Comparison of ENCODE assay signal across 26 cellular contexts in the genomic region with DNA sequence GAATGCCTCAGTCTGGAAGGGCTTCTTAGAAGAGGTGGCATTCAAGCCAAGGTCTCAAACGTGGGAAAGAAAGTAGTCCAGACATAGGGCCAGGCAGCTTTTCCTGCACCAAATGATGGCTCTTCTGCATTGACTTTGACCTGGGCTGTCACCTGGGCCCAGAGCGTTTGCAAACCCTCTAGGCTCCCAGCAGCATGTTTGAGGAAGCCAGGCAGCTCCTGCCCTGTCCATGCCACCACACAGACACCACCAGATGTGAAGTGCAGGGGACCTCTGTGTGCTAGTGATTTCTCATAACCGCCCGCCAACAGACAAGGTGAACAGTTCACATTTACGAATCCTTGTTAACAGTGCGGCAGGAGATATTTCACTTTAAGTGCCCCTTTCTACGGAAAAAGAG.
"Had no signal": no experiment of that assay in that cellular context is flagged by ENCODE, and none has a peak within 500 bp of the region (broad histone marks: within the 10 kb centered on the region; RNA-seq: fewer than 3 reads in every experiment).

No MANE protein-coding gene starts in this region.

- H3K27ac ChIP-seq: colonic mucosa, epithelial cell of prostate, esophagus squamous epithelium, gastrocnemius medialis, heart right ventricle, lower lobe of right lung had no signal

- H3K36me3 ChIP-seq: colonic mucosa, esophagus squamous epithelium, gastrocnemius medialis, heart right ventricle, lower lobe of right lung had no signal

- H3K4me3 ChIP-seq: colonic mucosa, esophagus squamous epithelium, gastrocnemius medialis, heart right ventricle, lower lobe of right lung, mucosa of descending colon had no signal

- DNase-seq: colonic mucosa; cortex of kidney; effector CD8-positive, alpha-beta T cell; effector memory CD8-positive, alpha-beta T cell; endodermal cell; erythroblast; esophagus squamous epithelium; foreskin fibroblast; foreskin melanocyte; gastrocnemius medialis; glutamatergic neuron; head of caudate nucleus; heart right ventricle; hippocampal formation; kidney glomerular epithelial cell; left colon; left ventricle myocardium superior; lower lobe of right lung; mesenchymal stem cell; mucosa of descending colon had no signal

- H3K9me3 ChIP-seq: colonic mucosa, esophagus squamous epithelium, gastrocnemius medialis, heart right ventricle, lower lobe of right lung, mucosa of descending colon had no signal

- FAIRE-seq: endometrium, islet of Langerhans, keratinocyte had no signal

- ATAC-seq: effector memory CD8-positive, alpha-beta T cell; esophagus mucosa; gastrocnemius medialis; heart right ventricle; left colon; left lobe of liver; left ventricle myocardium superior; lower lobe of right lung; mucosa of descending colon had no signal

- H3K27me3 ChIP-seq: colonic mucosa, gastrocnemius medialis had no signal

- H3K4me1 ChIP-seq: colonic mucosa, esophagus squamous epithelium, gastrocnemius medialis, heart right ventricle, lower lobe of right lung had no signal
